ENCODE assay signal across 8 cellular contexts in the genomic region with DNA sequence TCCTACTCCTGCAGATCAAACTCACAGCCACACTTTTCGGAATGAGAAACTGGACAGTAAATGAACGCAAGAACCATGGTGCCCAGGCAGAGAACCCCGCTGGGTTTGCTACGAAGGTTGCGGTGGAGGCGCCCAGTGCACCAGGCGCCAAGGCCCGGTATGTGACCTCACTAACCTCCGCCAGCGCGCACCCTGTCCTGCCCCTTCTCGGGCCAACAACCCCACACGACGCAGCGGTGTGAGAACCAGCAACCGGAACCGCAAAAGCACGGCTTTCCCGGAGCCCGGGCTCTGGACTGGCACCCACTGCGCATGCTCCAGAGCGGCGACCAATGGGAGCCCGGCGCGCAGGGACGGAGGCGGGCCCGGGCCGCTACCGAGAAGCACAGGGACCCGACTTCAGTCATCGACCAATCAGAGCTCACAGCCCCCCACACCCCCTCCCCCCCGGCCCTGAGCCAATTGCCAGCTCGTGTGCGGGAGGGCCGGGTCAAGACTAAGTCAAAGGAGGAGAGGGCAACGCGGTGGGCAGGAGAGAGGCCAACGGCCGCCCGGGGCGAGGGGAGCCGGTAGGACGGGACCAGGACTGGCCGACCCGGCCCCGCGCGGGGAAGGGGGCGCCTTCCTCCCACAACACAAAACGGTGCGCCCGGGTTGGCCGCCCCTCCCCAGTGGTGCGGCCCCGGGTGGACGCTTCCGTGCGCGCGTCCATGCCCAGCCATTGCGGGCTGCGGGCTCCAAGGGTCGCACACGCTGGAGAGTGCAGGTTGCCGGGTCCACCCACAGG. TPM values are rescaled to one million over a fixed set of nuclear protein-coding genes. Genes with fewer than 3 reads are reported as not detected.
DNase-seq lines count a peak whose midpoint lies in the region; ATAC-seq, FAIRE-seq and TF ChIP-seq lines count a peak whose summit lies in the region.

No MANE protein-coding gene starts in this region.

- TF ChIP-seq CTCF in AG04449 (IDR thresholded peaks at IDR 0.05; ENCODE audit: insufficient read depth, low read length, missing control alignments) (no peak), VCaP (conservative IDR thresholded peaks at IDR 0.05) (no peak)

- POLR2A ChIA-PET in AG04449 (lab: Yijun Ruan, JAX) = interaction anchor here (0.7 to 1.0 kb wide), 2 partner anchors 20 to 61 kb away, joined by 3 to 5 read pairs; partner anchors contain the start of gene SUV39H1

- 1 to 45% (median 18%) methylated on average over 30 to 67 of the region's 67 CpGs for WGBS in small intestine, 3 donors

- H3K27me3 ChIP-seq in small intestine (ENCODE audit: control insufficient read depth in 2 of 2, insufficient read depth in 2 of 2, low read length in 2 of 2) = no peaks in the 10 kb centered on the region

- H3K27ac ChIP-seq in VCaP (peak overlapping the region; percentile 67), small intestine (ENCODE audit: low read depth in 1 of 2, low read length in 1 of 2) (peak overlapping the region; percentile 88 to 91)

- no peaks in the 10 kb centered on the region for H3K36me3 ChIP-seq in small intestine (ENCODE audit: control insufficient read depth in 2 of 2, insufficient read depth in 2 of 2, low read length in 2 of 2)

- H3K4me1 ChIP-seq in small intestine (ENCODE audit: control insufficient read depth in 2 of 2, insufficient read depth in 1 of 2, low read depth in 1 of 2, low read length in 1 of 2) = peaks cover 0 to 2% of the 10 kb centered on the region in 2 donors

- no peak for FAIRE-seq in small intestine (lab: Jason Lieb, UNC)

- in situ Hi-C loops in T47D (cut with HindIII; ENCODE audit: low pct_unique_long_range_greater_than_20kb, low sequenced_read_pairs) = no loop called here

- no peaks in the 10 kb centered on the region for H3K9me3 ChIP-seq in small intestine (ENCODE audit: control insufficient read depth, low read depth)

- ATAC-seq in GM18907 (IDR thresholded peaks at IDR 0.05; ENCODE audit: unreplicated experiment) (peak; percentile 88), HG03135 (IDR thresholded peaks at IDR 0.05; ENCODE audit: unreplicated experiment) (peak; percentile 88)

- H3K4me3 ChIP-seq in AG04449 (ENCODE audit: low read depth, low read length) (peak overlapping the region; percentile 76), small intestine (ENCODE audit: low read depth in 1 of 2, low read length in 2 of 2) (peak overlapping the region; percentile 56 to 69)

- DNase-seq in AG04449 (ENCODE audit: low read depth, low spot score) = peak; percentile 4
- peak; percentile 79 for DNase-seq in NCI-H2196 (lab: John Stamatoyannopoulos, UW; ENCODE audit: unreplicated experiment)
- DNase-seq in T47D (ENCODE audit: low read depth in 1 of 2, low spot score in 1 of 2) = peak; percentile 94 to 99
- DNase-seq in iPS-NIHi11 (ENCODE audit: low spot score) = peak; percentile 96
- peak; percentile 93 for DNase-seq in small intestine

- CTCF ChIA-PET in AG04449 (lab: Yijun Ruan, JAX) = no interaction called here

RNA-seq across cellular contexts. Expression of gene WAS, which starts 7.3 kb away (rescaled TPM):
- 1 to 10 TPM; 1.1 to 4.9 (median 4.7) TPM for polyA plus RNA-seq in small intestine

RNA-seq across cellular contexts. Expression of gene SUV39H1, which starts 20.2 kb away (rescaled TPM):
- polyA plus RNA-seq in small intestine = 1 to 10 TPM; 2.2 to 8.5 (median 4.1) TPM

Comparison
In these comparisons a context has a peak if more than half of its experiments do, and no peak if none do; other contexts are left out.
1. Peak in every context shown above with its lines: DNase-seq, ATAC-seq, H3K4me3 ChIP-seq and H3K27ac ChIP-seq.
2. DNase-seq: peak in every context shown above with its lines; median percentile 96 in T47D; 96 in iPS-NIHi11; 93 in small intestine; 79 in NCI-H2196; 4 in AG04449.